1 cellular context compared by ENCODE assay signal in the genomic region with DNA sequence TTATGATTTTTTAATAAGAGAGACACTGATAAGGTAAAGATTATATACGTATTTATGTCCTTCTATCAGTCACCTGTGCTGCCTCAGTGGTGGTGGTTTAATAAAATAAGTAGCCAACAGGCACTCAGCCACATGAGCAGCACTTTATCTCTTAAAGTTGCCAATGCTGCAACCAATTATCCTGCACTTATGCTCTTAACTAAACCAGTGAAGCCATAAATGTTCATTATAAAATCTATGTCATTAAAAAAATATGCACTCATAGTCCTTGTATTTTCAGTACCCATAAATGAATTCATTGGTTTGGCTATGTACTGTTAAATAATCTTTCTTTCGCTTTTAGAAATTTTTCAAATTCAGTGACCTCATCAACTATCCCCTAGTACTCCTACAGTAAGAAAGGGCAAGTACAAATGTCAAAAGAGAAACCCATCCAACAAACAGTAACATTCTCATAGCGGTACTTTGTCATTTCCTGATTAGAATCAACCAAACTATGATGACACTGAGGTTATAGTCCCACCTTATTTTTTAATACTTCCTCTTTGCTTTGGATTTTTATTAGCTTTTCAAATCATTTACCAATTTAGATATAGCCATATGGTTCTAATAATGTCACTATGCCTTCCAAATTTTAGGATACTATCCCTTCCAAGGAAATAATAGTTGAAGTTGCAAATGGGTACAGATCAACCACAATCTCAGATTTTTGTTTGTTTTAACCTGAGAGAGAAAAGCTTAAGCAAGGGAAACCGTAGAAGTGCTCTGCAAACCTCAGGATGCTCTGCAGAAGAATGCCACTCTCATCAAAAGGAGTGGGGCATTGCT.
TF ChIP-seq lines count a peak whose summit lies in the region.

No MANE protein-coding gene starts in this region.

TF ChIP-seq in SK-N-SH treated with all-trans-retinoic acid at 6 μM for 48 hours, 23 proteins besides CTCF, POLR2A, EP300 and RAD21 (continued from another document):
- TF ChIP-seq, protein P1, sequence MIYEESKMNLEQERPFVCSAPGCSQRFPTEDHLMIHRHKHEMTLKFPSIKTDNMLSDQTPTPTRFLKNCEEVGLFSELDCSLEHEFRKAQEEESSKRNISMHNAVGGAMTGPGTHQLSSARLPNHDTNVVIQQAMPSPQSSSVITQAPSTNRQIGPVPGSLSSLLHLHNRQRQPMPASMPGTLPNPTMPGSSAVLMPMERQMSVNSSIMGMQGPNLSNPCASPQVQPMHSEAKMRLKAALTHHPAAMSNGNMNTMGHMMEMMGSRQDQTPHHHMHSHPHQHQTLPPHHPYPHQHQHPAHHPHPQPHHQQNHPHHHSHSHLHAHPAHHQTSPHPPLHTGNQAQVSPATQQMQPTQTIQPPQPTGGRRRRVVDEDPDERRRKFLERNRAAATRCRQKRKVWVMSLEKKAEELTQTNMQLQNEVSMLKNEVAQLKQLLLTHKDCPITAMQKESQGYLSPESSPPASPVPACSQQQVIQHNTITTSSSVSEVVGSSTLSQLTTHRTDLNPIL (CRISPR knock-in tag; IDR thresholded peaks at IDR 0.05; ENCODE audit: low read depth), result peak; percentile 89
- TF ChIP-seq GLIS3 (CRISPR knock-in tag; IDR thresholded peaks at IDR 0.05) (no peak), ISL1 (CRISPR knock-in tag; IDR thresholded peaks at IDR 0.05) (peak; percentile 100), TCF4 (CRISPR knock-in tag; IDR thresholded peaks at IDR 0.05; ENCODE audit: borderline replicate concordance) (peak; percentile 68; the same call in 1 of the 2 replicates)
- TF ChIP-seq, protein P2, sequence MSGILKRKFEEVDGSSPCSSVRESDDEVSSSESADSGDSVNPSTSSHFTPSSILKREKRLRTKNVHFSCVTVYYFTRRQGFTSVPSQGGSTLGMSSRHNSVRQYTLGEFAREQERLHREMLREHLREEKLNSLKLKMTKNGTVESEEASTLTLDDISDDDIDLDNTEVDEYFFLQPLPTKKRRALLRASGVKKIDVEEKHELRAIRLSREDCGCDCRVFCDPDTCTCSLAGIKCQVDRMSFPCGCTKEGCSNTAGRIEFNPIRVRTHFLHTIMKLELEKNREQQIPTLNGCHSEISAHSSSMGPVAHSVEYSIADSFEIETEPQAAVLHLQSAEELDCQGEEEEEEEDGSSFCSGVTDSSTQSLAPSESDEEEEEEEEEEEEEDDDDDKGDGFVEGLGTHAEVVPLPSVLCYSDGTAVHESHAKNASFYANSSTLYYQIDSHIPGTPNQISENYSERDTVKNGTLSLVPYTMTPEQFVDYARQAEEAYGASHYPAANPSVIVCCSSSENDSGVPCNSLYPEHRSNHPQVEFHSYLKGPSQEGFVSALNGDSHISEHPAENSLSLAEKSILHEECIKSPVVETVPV (CRISPR knock-in tag; IDR thresholded peaks at IDR 0.05), result peak; percentile 74; the same call in 1 of the 2 replicates
